In the genomic region with DNA sequence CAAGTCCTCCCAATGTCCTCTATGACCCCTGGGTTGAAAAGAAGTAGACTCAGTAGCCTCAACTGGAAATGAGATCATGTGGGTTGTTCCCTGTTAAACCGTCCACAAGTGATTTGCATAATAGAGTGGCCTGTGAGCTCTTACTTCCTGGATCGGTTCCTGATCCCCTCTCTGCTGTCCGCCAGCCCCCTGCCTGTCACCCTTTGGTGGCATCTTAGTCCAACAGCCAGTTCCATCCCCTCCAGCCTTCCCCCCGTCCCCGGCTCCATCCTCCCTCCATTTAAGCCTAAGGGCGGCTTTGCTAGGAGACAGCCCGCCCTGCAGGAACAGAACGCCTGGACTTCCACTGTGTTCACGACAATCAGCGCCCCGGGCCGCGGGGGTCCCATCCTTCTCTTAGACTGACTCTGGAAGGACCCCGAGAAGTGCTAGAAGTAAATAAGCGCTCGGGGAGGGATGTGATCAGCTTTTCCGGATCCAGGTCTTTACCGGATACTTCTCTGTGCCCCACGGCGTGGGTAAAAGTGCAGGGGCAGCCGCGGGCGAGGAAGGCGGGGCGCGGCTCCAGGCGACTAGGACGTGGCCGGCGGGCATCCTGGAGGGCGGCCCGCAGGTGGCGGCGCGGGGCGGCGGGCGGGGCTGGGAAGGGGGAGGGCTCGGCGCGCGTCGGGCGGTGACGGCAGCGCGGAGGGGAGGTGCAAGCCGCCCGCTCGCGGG, we compare ENCODE assay signal across 8 cellular contexts. TPM values are rescaled to one million over a fixed set of nuclear protein-coding genes. Genes with fewer than 3 reads are reported as not detected.
A peak's percentile ranks its signal among the peaks of the same experiment; 100 is the strongest.
DNase-seq lines count a peak whose midpoint lies in the region; ATAC-seq and TF ChIP-seq lines count a peak whose summit lies in the region.

No MANE protein-coding gene starts in this region.

- no peaks in the 10 kb centered on the region for H3K9me3 Mint-ChIP-seq in activated naive CD8-positive, alpha-beta T cell treated with anti-CD3 and anti-CD28 coated beads, Interleukin-2, amount 50 U/mL, for 24 hours

- H3K4me1 ChIP-seq in heart right ventricle (peaks cover 0 to 50% (median 38%) of the 10 kb centered on the region in 9 donors), upper lobe of right lung (peaks cover 26% of the 10 kb centered on the region)

- intact Hi-C loops in heart right ventricle (cut with DNase I), result loop anchor here (1.0 to 10.0 kb wide), 14 partner anchors 49 to 808 kb away; a partner anchor contains a TSS
- intact Hi-C loops in posterior vena cava (cut with DNase I), result loop anchor here in 1 of 2 donors (5.0 kb wide), 1 partner anchor 84 kb away; no protein-coding TSS in a partner anchor
- intact Hi-C loops in upper lobe of right lung (cut with DNase I), result loop anchor here (10.0 kb wide), 1 partner anchor 62 kb away; no protein-coding TSS in a partner anchor

- 3% methylated on average over 31 to 47 of the region's 51 CpGs for WGBS in heart right ventricle, 2 donors

- H3K4me1 Mint-ChIP-seq in activated naive CD8-positive, alpha-beta T cell treated with anti-CD3 and anti-CD28 coated beads, Interleukin-2, amount 50 U/mL, for 24 hours, result peaks cover 51% of the 10 kb centered on the region

- no peaks in the 10 kb centered on the region for H3K27me3 Mint-ChIP-seq in activated naive CD8-positive, alpha-beta T cell treated with anti-CD3 and anti-CD28 coated beads, Interleukin-2, amount 50 U/mL, for 24 hours

- H3K4me3 ChIP-seq in heart right ventricle (peak overlapping the region; percentile 40 to 97 (median 88)), upper lobe of right lung (peak overlapping the region; percentile 65)

- peaks cover 10% of the 10 kb centered on the region for H3K36me3 Mint-ChIP-seq in activated naive CD8-positive, alpha-beta T cell treated with anti-CD3 and anti-CD28 coated beads, Interleukin-2, amount 50 U/mL, for 24 hours (ENCODE audit: low read depth)

- ATAC-seq in GM21360 (IDR thresholded peaks at IDR 0.05; ENCODE audit: unreplicated experiment), result peak; percentile 63
- peak; percentile 83 for ATAC-seq in activated naive CD8-positive, alpha-beta T cell treated with anti-CD3 and anti-CD28 coated beads, Interleukin-2, amount 50 U/mL, for 24 hours
- peak; percentile 71 to 89 (median 83) for ATAC-seq in heart right ventricle
- peak; percentile 95 for ATAC-seq in upper lobe of right lung

- H3K9me3 ChIP-seq in heart right ventricle (no peaks in the 10 kb centered on the region), upper lobe of right lung (no peaks in the 10 kb centered on the region)

- DNase-seq in DMS53 treated with DMSO at 0.1 percent for 48 hours (lab: John Stamatoyannopoulos, UW; ENCODE audit: unreplicated experiment) (peak; percentile 35), HT-29 (ENCODE audit: low spot score) (peak; percentile 43), SKM-1 treated with dmso at 0.1 percent for 144 hours (lab: John Stamatoyannopoulos, UW; ENCODE audit: unreplicated experiment) (peak; percentile 97), heart right ventricle (peak; percentile 74 to 83), posterior vena cava (ENCODE audit: low spot score) (peak; percentile 94), upper lobe of right lung (peak; percentile 92)
- DNase-seq in activated naive CD8-positive, alpha-beta T cell treated with anti-CD3 and anti-CD28 coated beads, Interleukin-2, amount 50 U/mL, for 24 hours, result peak; percentile 80

- H3K4me3 Mint-ChIP-seq in activated naive CD8-positive, alpha-beta T cell treated with anti-CD3 and anti-CD28 coated beads, Interleukin-2, amount 50 U/mL, for 24 hours, result peak overlapping the region; percentile 81

- H3K36me3 ChIP-seq in heart right ventricle (no peaks in the 10 kb centered on the region), upper lobe of right lung (no peaks in the 10 kb centered on the region)

- H3K27me3 ChIP-seq in heart right ventricle (no peaks in the 10 kb centered on the region), upper lobe of right lung (no peaks in the 10 kb centered on the region)

- peak overlapping the region; percentile 89 for H3K27ac Mint-ChIP-seq in activated naive CD8-positive, alpha-beta T cell treated with anti-CD3 and anti-CD28 coated beads, Interleukin-2, amount 50 U/mL, for 24 hours

- peak overlapping the region; percentile 65 to 97 (median 92) for H3K27ac ChIP-seq in heart right ventricle
- H3K27ac ChIP-seq in upper lobe of right lung, result peak overlapping the region; percentile 90

- TF ChIP-seq CTCF in heart right ventricle (IDR thresholded peaks at IDR 0.05) (peak in 3 of 9 donors; percentile 12 to 27 (median 19)), upper lobe of right lung (IDR thresholded peaks at IDR 0.05) (no peak)

RNA-seq across cellular contexts. Expression of a gene that starts 51.2 kb away (rescaled TPM):
- total RNA-seq in HT-29 (2014; rRNA removed; shearing (Covaris generic)), result 1.4 and 3.2 TPM in 2 replicates
- total RNA-seq in heart right ventricle (10 to 100 TPM in 1 of 10 donors, 1 to 10 TPM in 9; 1.8 to 11.4 (median 2.9) TPM), posterior vena cava (1 to 10 TPM; 7.5 to 7.8 TPM), upper lobe of right lung (11.2 TPM)
- 1 to 10 TPM; 1.4 to 1.8 TPM for polyA plus RNA-seq in heart right ventricle

Comparison
In these comparisons a context has a peak if more than half of its experiments do, and no peak if none do; other contexts are left out.
1. Peak in every context shown above with its lines: DNase-seq, ATAC-seq, H3K4me3 ChIP-seq and H3K27ac ChIP-seq.
2. DNase-seq: peak in every context shown above with its lines; median percentile 97 in SKM-1 treated with dmso at 0.1 percent for 144 hours; 94 in posterior vena cava; 92 in upper lobe of right lung; 80 in activated naive CD8-positive, alpha-beta T cell treated with anti-CD3 and anti-CD28 coated beads, Interleukin-2, amount 50 U/mL, for 24 hours; 78 in heart right ventricle; 43 in HT-29; 35 in DMS53 treated with DMSO at 0.1 percent for 48 hours.